ENCODE assay signal across 33 cellular contexts in the genomic region with DNA sequence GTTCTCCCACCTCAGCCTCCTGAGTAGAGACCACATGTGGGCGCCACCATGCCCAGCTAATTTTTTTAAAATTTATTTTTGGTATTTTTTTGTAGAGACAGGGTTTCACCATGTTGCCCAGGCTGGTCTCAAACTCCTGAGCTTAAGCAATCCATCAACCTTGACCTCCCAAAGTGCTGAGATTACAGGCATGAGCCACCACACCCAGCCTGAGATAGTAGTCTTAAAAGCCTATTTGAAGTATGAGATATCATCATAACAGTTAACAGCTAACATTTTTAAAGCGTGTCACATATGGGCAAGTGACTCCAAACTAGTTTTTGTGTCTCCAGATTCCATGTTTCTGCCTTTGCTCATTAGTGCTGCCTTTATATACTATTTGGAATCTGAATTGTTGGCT.
"Had no signal": no experiment of that assay in that cellular context is flagged by ENCODE, and none has a peak within 500 bp of the region (broad histone marks: within the 10 kb centered on the region; RNA-seq: fewer than 3 reads in every experiment).

No MANE protein-coding gene starts in this region.

- H3K27ac ChIP-seq: KMS-11 had no signal

- H3K27me3 ChIP-seq: MG63 had no signal

- H3K36me3 ChIP-seq: MG63 had no signal

- H3K9me3 ChIP-seq: MG63 had no signal

- H3K9ac ChIP-seq: KMS-11 had no signal

- H3K4me2 ChIP-seq: KMS-11 had no signal

- DNase-seq: Karpas-422, Kasumi-1, KG1, MG63, MM.1S, MV-4-11, NCI-H1048, NCI-H1092, NCI-H1092 treated with DMSO at 0.1 percent for 48 hours, NCI-H1105, NCI-H1105 treated with DMSO at 0.1 percent for 48 hours, NCI-H1417, NCI-H1417 treated with DMSO at 0.1 percent for 48 hours, NCI-H1436, NCI-H1436 treated with DMSO at 0.1 percent for 48 hours, NCI-H146, NCI-H1694 treated with DMSO at 0.1 percent for 48 hours, NCI-H187, NCI-H187 treated with DMSO at 0.1 percent for 48 hours, NCI-H1930, NCI-H2029, NCI-H2029 treated with DMSO at 0.1 percent for 48 hours, NCI-H2081, NCI-H2081 treated with DMSO at 0.1 percent for 48 hours, NCI-H2107, NCI-H2171, NCI-H2171 treated with DMSO at 0.1 percent for 48 hours, NCI-H2227 treated with DMSO at 0.1 percent for 48 hours, NCI-H226, NCI-H345, NCI-H446, NCI-H446 treated with DMSO at 0.1 percent for 48 hours had no signal

- H3K4me3 ChIP-seq: MG63 had no signal
